8 cellular contexts compared by ENCODE assay signal in the genomic region with DNA sequence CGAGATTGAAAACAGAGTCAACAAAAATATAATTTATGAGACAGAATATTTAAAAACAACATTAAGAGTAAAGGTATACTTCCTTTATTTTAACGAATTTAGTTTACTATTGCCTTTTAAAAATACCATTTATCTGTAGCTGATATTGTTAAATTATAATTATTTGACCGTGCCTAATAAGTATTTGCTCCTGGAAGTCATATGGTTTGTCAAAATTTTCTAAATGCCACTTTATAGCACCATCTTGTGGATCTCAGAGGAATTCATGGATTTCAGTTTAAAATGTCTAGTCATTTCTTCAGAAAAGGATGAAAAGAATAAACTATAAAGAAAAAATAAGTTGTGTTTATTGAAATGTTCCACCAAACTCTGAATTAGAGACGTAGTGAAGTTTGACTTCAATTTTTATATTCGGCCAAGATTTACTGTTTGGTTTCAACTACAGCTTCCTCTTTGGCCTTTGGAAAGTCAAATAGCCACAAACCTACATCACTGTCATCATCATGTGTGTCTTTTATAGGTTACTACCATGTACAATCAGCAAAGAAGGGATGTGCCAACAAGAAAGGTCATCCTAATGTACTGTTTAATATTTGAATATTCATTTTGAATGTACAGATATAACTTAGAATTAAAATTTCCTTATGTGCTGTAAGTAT. TPM values are rescaled to one million over a fixed set of nuclear protein-coding genes. Genes with fewer than 3 reads are reported as not detected.
DNase-seq lines count a peak whose midpoint lies in the region; ATAC-seq, FAIRE-seq and TF ChIP-seq lines count a peak whose summit lies in the region.

No MANE protein-coding gene starts in this region.

- no peaks in the 10 kb centered on the region for H3K27me3 ChIP-seq in GM12878 (replicated peaks in 1 of 2; ENCODE audit: control insufficient read depth in 2 of 2, insufficient read depth in 2 of 2, low read length in 1 of 2)

- TF ChIP-seq RAD21 in GM12878 (IDR thresholded peaks at IDR 0.05; ENCODE audit: insufficient read depth, low read depth, low read length), result peak; percentile 63

- TF ChIP-seq POLR2A in NB4 (IDR thresholded peaks at IDR 0.05; ENCODE audit: extremely low read depth, insufficient read length) (no peak), GM12878 (IDR thresholded peaks at IDR 0.05; ENCODE audit: low read depth, low read length) (no peak)

- no peak overlapping the region for H3K4me2 ChIP-seq in GM12878 (ENCODE audit: control insufficient read depth, insufficient read depth)

- RAD21 ChIA-PET in GM12878 (lab: Charles Lee; ENCODE audit: unreplicated experiment), result no interaction called here

- H3K9me3 ChIP-seq in GM12878 (replicated peaks; ENCODE audit: control insufficient read depth, insufficient read depth, low read length), result no peaks in the 10 kb centered on the region

- peak; percentile 28 for TF ChIP-seq CTCF in NB4 (IDR thresholded peaks at IDR 0.05; ENCODE audit: low read depth, low read length)
- peak; percentile 38 to 49 (median 47); a peak in 5 of 6 replicates for TF ChIP-seq CTCF in GM12878 (IDR thresholded peaks at IDR 0.05 in 2 of 3, conservative IDR thresholded peaks at IDR 0.05 in 1 of 3; ENCODE audit: control insufficient read depth in 2 of 3, extremely low read depth in 1 of 3, insufficient read depth in 1 of 3, low read depth in 3 of 3, low read length in 3 of 3)

- WGBS in GM12878 (ENCODE audit: insufficient coverage, insufficient replicate concordance, low lambda C conversion rate, missing lambda C conversion rate), result under 1% methylated on average over 5 of the region's 5 CpGs

- in situ Hi-C loops in GM12878 (cut with MboI), result no loop called here

- SMC1A ChIA-PET in GM12878 (lab: Charles Lee; ENCODE audit: uncharacterized antibody, unreplicated experiment), result no interaction called here

- POLR2A ChIA-PET in GM12878 (lab: Charles Lee), result no interaction called here

- no peak overlapping the region for H3K27ac ChIP-seq in GM12878 (ENCODE audit: control insufficient read depth, insufficient read depth)

- BruUV-seq in GM12878 (replicated peaks; lab: Mats Ljungman, UMichigan), result no TSS peak

- H3K9ac ChIP-seq in GM12878 (ENCODE audit: control insufficient read depth, insufficient read depth, low read length), result no peak overlapping the region

- no peaks in the 10 kb centered on the region for H3K36me3 ChIP-seq in GM12878 (ENCODE audit: control insufficient read depth in 2 of 2, insufficient read depth in 2 of 2, low read length in 1 of 2)

- H4K20me1 ChIP-seq in GM12878 (ENCODE audit: control insufficient read depth, insufficient read depth), result no peaks in the 10 kb centered on the region

- FAIRE-seq in GM12878 (lab: Jason Lieb, UNC), result peak; percentile 56

- H3K4me3 ChIP-seq in NB4 (ENCODE audit: low read depth, low read length), result no peak overlapping the region
- H3K4me3 ChIP-seq in GM12878, result no peak overlapping the region

- intact Hi-C loops in GM12878 (cut with micrococcal nuclease; ENCODE audit: unreplicated experiment), result loop anchor here (1.0 kb wide), 1 partner anchor 157 kb away; no protein-coding TSS in a partner anchor
- intact Hi-C loops in left ventricle myocardium superior (cut with micrococcal nuclease), result no loop called here

- ATAC-seq in GM12878, result no peak
- no peak for ATAC-seq in HG03108 (IDR thresholded peaks at IDR 0.05; ENCODE audit: unreplicated experiment)
- no peak for ATAC-seq in left ventricle myocardium superior
- ATAC-seq in GM18868 (IDR thresholded peaks at IDR 0.05; ENCODE audit: unreplicated experiment), result no peak

- CTCF ChIA-PET in GM12878 (lab: Yijun Ruan, JAX), result interaction anchor here (0.6 to 2.8 kb wide), 6 partner anchors 9 to 1618 kb away, joined by 3 to 11 read pairs (median 4); no protein-coding TSS in a partner anchor

- DNase-seq in GF-D8 (lab: John Stamatoyannopoulos, UW) (peak; percentile 49), NB4 (ENCODE audit: low read depth) (peak; percentile 55), GM12878 (ENCODE audit: low read depth, low spot score) (no peak), medulla oblongata (ENCODE audit: extremely low spot score) (peak; percentile 69), left ventricle myocardium superior (no peak), amniotic stem cell (lab: John Stamatoyannopoulos, UW) (no peak)

- no peaks in the 10 kb centered on the region for H3K4me1 ChIP-seq in GM12878 (ENCODE audit: control insufficient read depth, insufficient read depth, low read length)

- H3K79me2 ChIP-seq in GM12878 (ENCODE audit: control insufficient read depth, insufficient read depth, low read length), result no peaks in the 10 kb centered on the region

- H2AFZ ChIP-seq in GM12878 (ENCODE audit: control insufficient read depth, low read depth, low read length), result no peak overlapping the region

- no peak for TF ChIP-seq EP300 in GM12878 (IDR thresholded peaks at IDR 0.05; ENCODE audit: borderline replicate concordance in 1 of 2, control insufficient read depth in 1 of 2, low read depth in 2 of 2, low read length in 2 of 2)

TF ChIP-seq in GM12878, 131 proteins besides CTCF, POLR2A, EP300 and RAD21:
- TF ChIP-seq CHD2 (IDR thresholded peaks at IDR 0.05; ENCODE audit: borderline replicate concordance, low read depth, low read length) (no peak), SMC3 (IDR thresholded peaks at IDR 0.05; ENCODE audit: borderline replicate concordance, low read length) (peak; percentile 35; the same call in 1 of the 2 replicates), IKZF1 (conservative IDR thresholded peaks at IDR 0.05) (no peak), STAT1 (conservative IDR thresholded peaks at IDR 0.05) (no peak), MTA3 (IDR thresholded peaks at IDR 0.05; ENCODE audit: borderline replicate concordance, low read length) (no peak), SREBF2 (IDR thresholded peaks at IDR 0.05; ENCODE audit: low read length) (no peak), POLR2AphosphoS2 (IDR thresholded peaks at IDR 0.05; ENCODE audit: low read depth, low read length) (no peak)

RNA-seq across cellular contexts. Expression of gene FTCDNL1, which starts 10.3 kb away (rescaled TPM):
- 0.56 and 0.84 TPM in 2 replicates for total RNA-seq in GM12878 (2013; cell fraction: nucleolus; rRNA removed)
- total RNA-seq in GM12878 (2014; rRNA removed), result 2.5 and 2.8 TPM in 2 replicates
- 2.6 and 2.7 TPM in 2 replicates for total RNA-seq in GM12878 (2014; rRNA removed; fragmentation: Illumina TruSeq; extraction: Trizol)
- 2.1 and 2.8 TPM in 2 replicates for total RNA-seq in GM12878 (2021)
- 0.88 TPM for polyA plus RNA-seq in GM12878 (2011; ENCODE audit: low read depth)
- 0.15 and 0.16 TPM in 2 replicates for polyA plus RNA-seq in GM12878 (2011; rRNA removed)
- polyA plus RNA-seq in GM12878 (2011; cell fraction: cytosol; rRNA removed), result 0.12 TPM in 2 replicates
- 0.09 TPM in 1 of 2 replicates, not detected in the other for polyA plus RNA-seq in GM12878 (2011; cell fraction: nucleus; rRNA removed)
- 0.97 and 1.6 TPM in 2 replicates for polyA plus RNA-seq in GM12878 (2012)
- polyA plus RNA-seq in GM12878 (2014; fragmentation: Illumina TruSeq; extraction: Trizol), result 1.0 and 1.5 TPM in 2 replicates
- polyA plus RNA-seq in GM12878 (2014; fragmentation: Nextera tagmentation; extraction: Ambion mirVana), result 1 to 10 TPM; 1.9 to 2.0 TPM
- polyA plus RNA-seq in GM12878 (2014; rRNA removed), result 1.6 and 1.8 TPM in 2 replicates
- polyA plus RNA-seq in GM12878 (2016; fragmentation: Nextera tagmentation; extraction: Ambion mirVana), result 1 to 10 TPM; 3.0 to 3.9 TPM
- polyA minus RNA-seq in GM12878 (2011; rRNA and poly(A)+ RNA removed), result not detected in 2 replicates
- not detected in 2 replicates for polyA minus RNA-seq in GM12878 (2011; cell fraction: cytosol; rRNA and poly(A)+ RNA removed)
- polyA minus RNA-seq in GM12878 (2011; cell fraction: nucleus; rRNA and poly(A)+ RNA removed), result 0.24 TPM in 1 of 2 replicates, not detected in the other
- total RNA-seq in left ventricle myocardium superior, result 2.0 TPM

RNA-seq across cellular contexts. Expression of gene C2orf69, which starts 49.8 kb away (rescaled TPM):
- total RNA-seq in GM12878 (2013; cell fraction: nucleolus; rRNA removed), result 12.8 and 13.1 TPM in 2 replicates
- 11.1 and 12.5 TPM in 2 replicates for total RNA-seq in GM12878 (2014; rRNA removed)
- 13.2 and 13.5 TPM in 2 replicates for total RNA-seq in GM12878 (2014; rRNA removed; fragmentation: Illumina TruSeq; extraction: Trizol)
- total RNA-seq in GM12878 (2021), result 14.2 and 14.4 TPM in 2 replicates
- 4.4 TPM for polyA plus RNA-seq in GM12878 (2011; ENCODE audit: low read depth)
- 11.1 and 17.5 TPM in 2 replicates for polyA plus RNA-seq in GM12878 (2011; rRNA removed)
- 3.4 and 4.0 TPM in 2 replicates for polyA plus RNA-seq in GM12878 (2011; cell fraction: cytosol; rRNA removed)
- polyA plus RNA-seq in GM12878 (2011; cell fraction: nucleus; rRNA removed), result 3.2 and 3.5 TPM in 2 replicates
- 9.1 TPM in 2 replicates for polyA plus RNA-seq in GM12878 (2012)
- polyA plus RNA-seq in GM12878 (2014; fragmentation: Illumina TruSeq; extraction: Trizol), result 10.3 and 13.6 TPM in 2 replicates
- polyA plus RNA-seq in GM12878 (2014; fragmentation: Nextera tagmentation; extraction: Ambion mirVana), result 1 to 10 TPM; 6.3 to 7.9 TPM
- 7.0 and 7.2 TPM in 2 replicates for polyA plus RNA-seq in GM12878 (2014; rRNA removed)
- 10 to 100 TPM; 18.3 to 20.3 TPM for polyA plus RNA-seq in GM12878 (2016; fragmentation: Nextera tagmentation; extraction: Ambion mirVana)
- 5.1 and 6.5 TPM in 2 replicates for polyA minus RNA-seq in GM12878 (2011; rRNA and poly(A)+ RNA removed)
- polyA minus RNA-seq in GM12878 (2011; cell fraction: cytosol; rRNA and poly(A)+ RNA removed), result 4.4 and 4.6 TPM in 2 replicates
- 4.5 and 8.2 TPM in 2 replicates for polyA minus RNA-seq in GM12878 (2011; cell fraction: nucleus; rRNA and poly(A)+ RNA removed)
- 7.5 TPM for total RNA-seq in left ventricle myocardium superior

Comparison
In these comparisons a context has a peak if more than half of its experiments do, and no peak if none do; other contexts are left out.
1. DNase-seq: peak in GF-D8 (single experiment), NB4 (single experiment) and medulla oblongata (single experiment); none in GM12878 (single experiment), left ventricle myocardium superior (single experiment) and amniotic stem cell (single experiment).